In the genomic region with DNA sequence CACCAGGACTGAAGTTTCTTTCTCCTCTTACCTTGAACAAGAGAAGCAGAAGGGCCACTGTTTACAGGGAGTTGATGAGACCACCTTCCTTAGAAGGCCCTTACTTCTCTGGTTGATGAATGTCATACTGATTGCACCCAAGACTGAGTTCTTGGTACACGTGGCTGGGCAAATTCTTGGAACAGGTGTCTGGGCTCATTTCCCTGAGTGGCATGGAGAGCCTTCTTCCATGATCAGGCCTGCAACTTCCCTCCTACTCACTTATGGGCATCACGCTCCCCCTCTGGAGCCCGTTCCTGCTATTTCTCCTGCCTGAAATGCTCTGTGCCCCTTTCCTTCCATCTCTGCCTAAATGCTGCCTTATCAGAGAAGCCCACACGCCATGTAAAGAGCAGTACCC, we compare ENCODE assay signal across 25 cellular contexts.
"Had no signal": no experiment of that assay in that cellular context is flagged by ENCODE, and none has a peak within 500 bp of the region (broad histone marks: within the 10 kb centered on the region; RNA-seq: fewer than 3 reads in every experiment).

No MANE protein-coding gene starts in this region.

- ATAC-seq: activated CD4-positive, CD25-positive, alpha-beta regulatory T cell treated with anti-CD3 and anti-CD28 coated beads, Interleukin-2, amount 50 U/mL, for 24 hours; activated CD8-positive, alpha-beta T cell treated with anti-CD3 and anti-CD28 coated beads for 36 hours; activated T-cell treated with anti-CD3 and anti-CD28 coated beads, Interleukin-2, amount 50 U/mL, for 72 hours; SK-N-SH treated with all-trans-retinoic acid at 6 μM for 48 hours had no signal

- H3K27ac ChIP-seq: adrenal gland, Peyer's patch, RWPE1, SJCRH30 had no signal

- H3K9me3 Mint-ChIP-seq: activated CD8-positive, alpha-beta T cell treated with anti-CD3 and anti-CD28 coated beads for 36 hours; activated naive CD8-positive, alpha-beta T cell treated with anti-CD3 and anti-CD28 coated beads, Interleukin-2, amount 10 ng/mL, durations not matched to agents 7 days and 5 days; activated T-cell treated with anti-CD3 and anti-CD28 coated beads, Interleukin-2, amount 50 U/mL, for 72 hours; activated T-helper 2 cell treated with anti-CD3 and anti-CD28 coated beads, Interferon-gamma antibody, Interleukin-2, Interleukin-4, amounts not matched to agents 10 μg/mL and 5 μg/mL and 100 μg/mL, durations not matched to agents 14 hours and 24 hours and 36 hours; T-helper 1 cell treated with Interleukin-12 subunit alpha and Interleukin-12 subunit beta and Interleukin-4 antibody, amounts not matched to agents 30 μg/mL and 1 μg/mL, for 36 hours had no signal

- H3K4me1 Mint-ChIP-seq: activated naive CD8-positive, alpha-beta T cell treated with anti-CD3 and anti-CD28 coated beads, Interleukin-2, amount 10 ng/mL, durations not matched to agents 7 days and 5 days had no signal

- H3K27me3 ChIP-seq: adrenal gland, Peyer's patch, SJCRH30 had no signal

- H3K36me3 Mint-ChIP-seq: activated naive CD8-positive, alpha-beta T cell treated with anti-CD3 and anti-CD28 coated beads, Interleukin-2, amount 10 ng/mL, durations not matched to agents 7 days and 5 days had no signal

- H3K4me3 ChIP-seq: adrenal gland, Peyer's patch, SJCRH30 had no signal

- H3K36me3 ChIP-seq: adrenal gland, Peyer's patch, SJCRH30 had no signal

- H3K27me3 Mint-ChIP-seq: activated CD8-positive, alpha-beta T cell treated with anti-CD3 and anti-CD28 coated beads for 36 hours; activated naive CD8-positive, alpha-beta T cell treated with anti-CD3 and anti-CD28 coated beads, Interleukin-2, amount 10 ng/mL, durations not matched to agents 7 days and 5 days had no signal

- H3K9me3 ChIP-seq: adrenal gland, Peyer's patch, SJCRH30 had no signal

- H3K27ac Mint-ChIP-seq: activated CD8-positive, alpha-beta T cell treated with anti-CD3 and anti-CD28 coated beads for 36 hours; activated naive CD8-positive, alpha-beta T cell treated with anti-CD3 and anti-CD28 coated beads, Interleukin-2, amount 10 ng/mL, durations not matched to agents 7 days and 5 days; activated T-cell treated with anti-CD3 and anti-CD28 coated beads, Interleukin-2, amount 50 U/mL, for 72 hours; activated T-helper 2 cell treated with anti-CD3 and anti-CD28 coated beads, Interferon-gamma antibody, Interleukin-2, Interleukin-4, amounts not matched to agents 10 μg/mL and 5 μg/mL and 100 μg/mL, durations not matched to agents 14 hours and 24 hours and 36 hours; T-helper 1 cell treated with Interleukin-12 subunit alpha and Interleukin-12 subunit beta and Interleukin-4 antibody, amounts not matched to agents 30 μg/mL and 1 μg/mL, for 36 hours had no signal

- H3K4me1 ChIP-seq: adrenal gland, Peyer's patch, SJCRH30 had no signal

- H3K4me3 Mint-ChIP-seq: activated CD8-positive, alpha-beta T cell treated with anti-CD3 and anti-CD28 coated beads for 36 hours; activated naive CD8-positive, alpha-beta T cell treated with anti-CD3 and anti-CD28 coated beads, Interleukin-2, amount 10 ng/mL, durations not matched to agents 7 days and 5 days; activated T-cell treated with anti-CD3 and anti-CD28 coated beads, Interleukin-2, amount 50 U/mL, for 72 hours; T-helper 1 cell treated with Interleukin-12 subunit alpha and Interleukin-12 subunit beta and Interleukin-4 antibody, amounts not matched to agents 30 μg/mL and 1 μg/mL, for 36 hours had no signal

- DNase-seq: activated CD4-positive, alpha-beta T cell treated with anti-CD3 and anti-CD28 coated beads for 4 hours; activated CD8-positive, alpha-beta memory T cell treated with anti-CD3 and anti-CD28 coated beads, Interleukin-2, amount 50 U/mL, for 4 hours; activated CD8-positive, alpha-beta T cell treated with anti-CD3 and anti-CD28 coated beads for 36 hours; activated naive CD4-positive, alpha-beta T cell treated with anti-CD3 and anti-CD28 coated beads, Interleukin-2, amount 50 U/mL, for 16 hours; activated naive CD8-positive, alpha-beta T cell treated with anti-CD3 and anti-CD28 coated beads, Interleukin-2, amount 10 ng/mL, durations not matched to agents 7 days and 5 days; activated T-cell treated with anti-CD3 and anti-CD28 coated beads, Interleukin-2, amount 50 U/mL, for 72 hours; adrenal gland; anterior cingulate cortex; central memory CD4-positive, alpha-beta T cell; MM.1S; NCI-H1105 treated with DMSO at 0.1 percent for 48 hours; NCI-H1436 treated with DMSO at 0.1 percent for 48 hours; NCI-H187 treated with DMSO at 0.1 percent for 48 hours; NCI-H2081 treated with DMSO at 0.1 percent for 48 hours; NCI-H526; NCI-H774; Peyer's patch; Right ventricle myocardium superior; SJCRH30; SW 1271 had no signal
